ENCODE assay signal across 8 cellular contexts in genomic region chr13:26220575-26220974, GRCh38. TPM values are rescaled to one million over a fixed set of nuclear protein-coding genes. Genes with fewer than 3 reads are reported as not detected.
DNase-seq lines count a peak whose midpoint lies in the region; ATAC-seq and TF ChIP-seq lines count a peak whose summit lies in the region.

No MANE protein-coding gene starts in this region.

- H3K9me3 ChIP-seq in heart left ventricle: no peaks in the 10 kb centered on the region

- peaks cover 3% of the 10 kb centered on the region for H3K27me3 Mint-ChIP-seq in activated T-helper 2 cell treated with anti-CD3 and anti-CD28 coated beads, Interferon-gamma antibody, Interleukin-2, Interleukin-4, amounts not matched to agents 10 μg/mL and 5 μg/mL and 100 μg/mL, durations not matched to agents 14 hours and 24 hours and 36 hours (ENCODE audit: low read depth)
- H3K27me3 Mint-ChIP-seq in type B pancreatic cell: peaks cover 2% of the 10 kb centered on the region

- peak overlapping the region; percentile 100 for H3K4me3 Mint-ChIP-seq in activated T-helper 2 cell treated with anti-CD3 and anti-CD28 coated beads, Interferon-gamma antibody, Interleukin-2, Interleukin-4, amounts not matched to agents 10 μg/mL and 5 μg/mL and 100 μg/mL, durations not matched to agents 14 hours and 24 hours and 36 hours (ENCODE audit: low read depth)
- H3K4me3 Mint-ChIP-seq in type B pancreatic cell: peak overlapping the region; percentile 99

- peak overlapping the region in 9 of 12 donors; percentile 70 to 99 (median 90) for H3K4me3 ChIP-seq in heart left ventricle

- no peak overlapping the region for H3K27ac Mint-ChIP-seq in activated T-helper 2 cell treated with anti-CD3 and anti-CD28 coated beads, Interferon-gamma antibody, Interleukin-2, Interleukin-4, amounts not matched to agents 10 μg/mL and 5 μg/mL and 100 μg/mL, durations not matched to agents 14 hours and 24 hours and 36 hours
- peak overlapping the region; percentile 55 for H3K27ac Mint-ChIP-seq in type B pancreatic cell

- H3K27me3 ChIP-seq in heart left ventricle: no peaks in the 10 kb centered on the region

- no peaks in the 10 kb centered on the region for H3K9me3 Mint-ChIP-seq in activated T-helper 2 cell treated with anti-CD3 and anti-CD28 coated beads, Interferon-gamma antibody, Interleukin-2, Interleukin-4, amounts not matched to agents 10 μg/mL and 5 μg/mL and 100 μg/mL, durations not matched to agents 14 hours and 24 hours and 36 hours
- H3K9me3 Mint-ChIP-seq in type B pancreatic cell: no peaks in the 10 kb centered on the region

- no peak for TF ChIP-seq POLR2A in heart left ventricle (IDR thresholded peaks at IDR 0.05)

- DNase-seq in heart left ventricle (no peak), left cardiac atrium (no peak), iris pigment epithelial cell (ENCODE audit: low read depth) (peak; percentile 85), type B pancreatic cell (ENCODE audit: extremely low spot score, unreplicated experiment) (no peak), left lobe of liver (ENCODE audit: low spot score) (no peak)
- no peak for DNase-seq in activated T-helper 2 cell treated with anti-CD3 and anti-CD28 coated beads, Interferon-gamma antibody, Interleukin-2, Interleukin-4, amounts not matched to agents 10 μg/mL and 5 μg/mL and 100 μg/mL, durations not matched to agents 14 hours and 24 hours and 36 hours (ENCODE audit: low spot score)

- no peak for TF ChIP-seq CTCF in heart left ventricle (IDR thresholded peaks at IDR 0.05)
- no peak for TF ChIP-seq CTCF in type B pancreatic cell (conservative IDR thresholded peaks at IDR 0.05)

- peaks cover 34% of the 10 kb centered on the region for H3K4me1 Mint-ChIP-seq in activated T-helper 2 cell treated with anti-CD3 and anti-CD28 coated beads, Interferon-gamma antibody, Interleukin-2, Interleukin-4, amounts not matched to agents 10 μg/mL and 5 μg/mL and 100 μg/mL, durations not matched to agents 14 hours and 24 hours and 36 hours (ENCODE audit: low read depth)
- peaks cover 19% of the 10 kb centered on the region for H3K4me1 Mint-ChIP-seq in type B pancreatic cell (ENCODE audit: unreplicated experiment)

- peaks cover 38% of the 10 kb centered on the region for H3K36me3 Mint-ChIP-seq in activated T-helper 2 cell treated with anti-CD3 and anti-CD28 coated beads, Interferon-gamma antibody, Interleukin-2, Interleukin-4, amounts not matched to agents 10 μg/mL and 5 μg/mL and 100 μg/mL, durations not matched to agents 14 hours and 24 hours and 36 hours (ENCODE audit: low read depth)
- peaks cover 20% of the 10 kb centered on the region for H3K36me3 Mint-ChIP-seq in type B pancreatic cell

- WGBS in heart left ventricle, 4 donors: 84 to 88% (median 85%) methylated on average over 2 of the region's 2 CpGs

- no peak overlapping the region for H3K27ac ChIP-seq in heart left ventricle

- ATAC-seq in heart left ventricle: no peak
- ATAC-seq in left cardiac atrium: no peak
- no peak for ATAC-seq in HG02571 (IDR thresholded peaks at IDR 0.05; ENCODE audit: unreplicated experiment)
- no peak for ATAC-seq in left lobe of liver
- ATAC-seq in GM21528 (IDR thresholded peaks at IDR 0.05; ENCODE audit: low FRiP score, unreplicated experiment): no peak

- H3K36me3 ChIP-seq in heart left ventricle: peaks cover 0 to 49% (median 45%) of the 10 kb centered on the region in 9 donors

- intact Hi-C loops in heart left ventricle (cut with DNase I): loop anchor here in 2 of 10 donors (5.0 kb wide), 2 partner anchors 33 to 37 kb away; no protein-coding TSS in a partner anchor
- intact Hi-C loops in left cardiac atrium (cut with DNase I): no loop called here
- intact Hi-C loops in activated T-helper 2 cell treated with anti-CD3 and anti-CD28 coated beads, Interferon-gamma antibody, Interleukin-2, Interleukin-4, amounts not matched to agents 10 μg/mL and 5 μg/mL and 100 μg/mL, durations not matched to agents 14 hours and 24 hours and 36 hours (cut with micrococcal nuclease): no loop called here

- peaks cover 4 to 33% (median 21%) of the 10 kb centered on the region in 12 donors for H3K4me1 ChIP-seq in heart left ventricle

RNA-seq across cellular contexts. Expression of gene RNF6, which starts 1.5 kb away (rescaled TPM):
- total RNA-seq in heart left ventricle (10 to 100 TPM; 13.9 to 38.2 (median 23.8) TPM), left cardiac atrium (10 to 100 TPM; 20.5 to 28.0 TPM), type B pancreatic cell (ENCODE audit: low replicate concordance) (27.0 and 36.9 TPM in 2 replicates), left lobe of liver (9.4 TPM)
- polyA plus RNA-seq in heart left ventricle: 10 to 100 TPM in 1 of 2 donors, 1 to 10 TPM in 1; 8.6 to 33.5 TPM
- 44.3 and 48.0 TPM in 2 replicates for total RNA-seq in activated T-helper 2 cell treated with anti-CD3 and anti-CD28 coated beads, Interferon-gamma antibody, Interleukin-2, Interleukin-4, amounts not matched to agents 10 μg/mL and 5 μg/mL and 100 μg/mL, durations not matched to agents 14 hours and 24 hours and 36 hours

RNA-seq across cellular contexts. Expression of gene CDK8, which starts 33.4 kb away (rescaled TPM):
- total RNA-seq in heart left ventricle (10 to 100 TPM in 4 of 9 donors, 1 to 10 TPM in 5; 8.4 to 11.6 (median 9.9) TPM), left cardiac atrium (10 to 100 TPM in 1 of 2 donors, 1 to 10 TPM in 1; 9.2 to 10.5 TPM), type B pancreatic cell (ENCODE audit: low replicate concordance) (22.8 and 26.3 TPM in 2 replicates), left lobe of liver (7.4 TPM)
- 10 to 100 TPM in 1 of 2 donors, 1 to 10 TPM in 1; 5.3 to 12.4 TPM for polyA plus RNA-seq in heart left ventricle
- 18.3 and 21.2 TPM in 2 replicates for total RNA-seq in activated T-helper 2 cell treated with anti-CD3 and anti-CD28 coated beads, Interferon-gamma antibody, Interleukin-2, Interleukin-4, amounts not matched to agents 10 μg/mL and 5 μg/mL and 100 μg/mL, durations not matched to agents 14 hours and 24 hours and 36 hours
